In the genomic region with DNA sequence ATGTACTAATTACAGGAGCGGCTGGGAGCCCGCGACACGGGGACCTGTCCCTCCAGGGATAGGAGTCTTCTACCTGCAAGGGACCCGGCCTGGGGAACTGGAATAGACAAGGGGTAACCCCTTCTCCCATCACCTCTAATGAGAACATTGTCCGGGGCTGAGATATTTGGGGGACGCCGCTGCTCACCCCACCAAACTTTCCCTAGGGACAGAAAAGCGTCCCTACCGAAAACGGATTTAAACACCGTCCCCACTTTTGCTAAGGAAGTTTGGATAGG, we compare ENCODE assay signal across 13 cellular contexts. TPM values are rescaled to one million over a fixed set of nuclear protein-coding genes. Genes with fewer than 3 reads are reported as not detected.
A peak's percentile ranks its signal among the peaks of the same experiment; 100 is the strongest.
DNase-seq lines count a peak whose midpoint lies in the region; ATAC-seq and TF ChIP-seq lines count a peak whose summit lies in the region.
"Had no signal": no experiment of that assay in that cellular context is flagged by ENCODE, and none has a peak within 500 bp of the region (broad histone marks: within the 10 kb centered on the region; RNA-seq: fewer than 3 reads in every experiment).

No MANE protein-coding gene starts in this region.

- no peak overlapping the region for H3K27ac ChIP-seq in gastrocnemius medialis

- no peaks in the 10 kb centered on the region for H3K27me3 Mint-ChIP-seq in MCF 10A (ENCODE audit: insufficient read depth, unreplicated experiment)

- no peaks in the 10 kb centered on the region for H3K9me3 Mint-ChIP-seq in MCF 10A (ENCODE audit: unreplicated experiment)
- H3K9me3 Mint-ChIP-seq: CD8-positive, alpha-beta T cell; natural killer cell treated with Interleukin-12 subunit alpha and Interleukin-12 subunit beta and Interleukin-15 and Interleukin-18, amount 100 ng/mL, for 72 hours had no signal

- H3K27me3 ChIP-seq in gastrocnemius medialis, result peaks cover 3 to 11% (median 9%) of the 10 kb centered on the region in 3 donors

- H3K4me1 Mint-ChIP-seq in MCF 10A (ENCODE audit: insufficient read depth, unreplicated experiment), result peaks cover 8% of the 10 kb centered on the region

- no peak for ATAC-seq in gastrocnemius medialis
- ATAC-seq in GM18498 (IDR thresholded peaks at IDR 0.05; ENCODE audit: unreplicated experiment), result no peak
- ATAC-seq in HG03025 (IDR thresholded peaks at IDR 0.05; ENCODE audit: low FRiP score, unreplicated experiment), result no peak
- ATAC-seq: activated CD8-positive, alpha-beta memory T cell treated with anti-CD3 and anti-CD28 coated beads, Interleukin-2, amount 10 ng/mL, durations not matched to agents 7 days and 5 days; CD8-positive, alpha-beta T cell; natural killer cell treated with Interleukin-12 subunit alpha and Interleukin-12 subunit beta and Interleukin-15 and Interleukin-18, amount 100 ng/mL, for 72 hours had no signal

- in situ Hi-C loops in gastrocnemius medialis (cut with MboI; ENCODE audit: low sequenced_read_pairs in 4 of 4), result no loop called here

- H3K9me3 ChIP-seq in iPS-18c (ENCODE audit: control insufficient read depth, insufficient read depth, low read length) (no peaks in the 10 kb centered on the region), gastrocnemius medialis (no peaks in the 10 kb centered on the region)

- intact Hi-C loops in MCF 10A (cut with micrococcal nuclease) (no loop called here), gastrocnemius medialis (cut with DNase I; ENCODE audit: low total_unique reads) (loop anchor here (5.0 kb wide), 1 partner anchor 1480 kb away; no protein-coding TSS in a partner anchor)

- H3K4me1 ChIP-seq in gastrocnemius medialis, result peaks cover 8 to 24% of the 10 kb centered on the region in 2 donors

- CTCF ChIA-PET in MCF 10A (lab: Yijun Ruan, JAX), result no interaction called here

- no TSS peak for BruUV-seq in MCF 10A (replicated peaks; lab: Mats Ljungman, UMichigan)

- H3K4me3 ChIP-seq in GM12864 (ENCODE audit: low read depth, low read length), result peak overlapping the region; percentile 2; the same call in 1 of the 2 replicates
- H3K4me3 ChIP-seq in iPS-18c (ENCODE audit: insufficient read depth, low read depth, low read length), result peak overlapping the region; percentile 50
- peak overlapping the region; percentile 28 to 65 (median 48) for H3K4me3 ChIP-seq in gastrocnemius medialis

- no peak for TF ChIP-seq POLR2A in gastrocnemius medialis (IDR thresholded peaks at IDR 0.05)
- TF ChIP-seq POLR2A in erythroblast (IDR thresholded peaks at IDR 0.05; ENCODE audit: low read length), result no peak

- no peaks in the 10 kb centered on the region for H3K36me3 ChIP-seq in gastrocnemius medialis

- H3K36me3 Mint-ChIP-seq in MCF 10A (ENCODE audit: insufficient read depth, unreplicated experiment), result no peaks in the 10 kb centered on the region
- H3K36me3 Mint-ChIP-seq: CD8-positive, alpha-beta T cell; natural killer cell treated with Interleukin-12 subunit alpha and Interleukin-12 subunit beta and Interleukin-15 and Interleukin-18, amount 100 ng/mL, for 72 hours had no signal

- no peak for TF ChIP-seq CTCF in GM12864 (IDR thresholded peaks at IDR 0.05; ENCODE audit: low read depth, low read length, missing control alignments)
- no peak for TF ChIP-seq CTCF in MCF 10A (IDR thresholded peaks at IDR 0.05; ENCODE audit: unreplicated experiment)
- no peak for TF ChIP-seq CTCF in gastrocnemius medialis (IDR thresholded peaks at IDR 0.05 in 4 of 5, conservative IDR thresholded peaks at IDR 0.05 in 1 of 5)

- DNase-seq in GM12864 (ENCODE audit: low read depth) (no peak), MCF 10A (ENCODE audit: unreplicated experiment) (no peak), gastrocnemius medialis (no peak), erythroblast (lab: John Stamatoyannopoulos, UW) (no peak)
- no peak for DNase-seq in activated CD8-positive, alpha-beta memory T cell treated with anti-CD3 and anti-CD28 coated beads, Interleukin-2, amount 50 U/mL, for 4 hours
- DNase-seq: activated CD8-positive, alpha-beta memory T cell treated with anti-CD3 and anti-CD28 coated beads, Interleukin-2, amount 10 ng/mL, durations not matched to agents 7 days and 5 days; CD8-positive, alpha-beta T cell; NCI-H1694 treated with DMSO at 0.1 percent for 48 hours; T-helper 1 cell had no signal

- peak overlapping the region; percentile 64 for H3K4me3 Mint-ChIP-seq in MCF 10A (ENCODE audit: unreplicated experiment)
- H3K4me3 Mint-ChIP-seq: activated CD8-positive, alpha-beta memory T cell treated with anti-CD3 and anti-CD28 coated beads, Interleukin-2, amount 10 ng/mL, durations not matched to agents 7 days and 5 days; CD8-positive, alpha-beta T cell; natural killer cell treated with Interleukin-12 subunit alpha and Interleukin-12 subunit beta and Interleukin-15 and Interleukin-18, amount 100 ng/mL, for 72 hours had no signal

- no peak overlapping the region for H3K27ac Mint-ChIP-seq in MCF 10A (ENCODE audit: low read depth, unreplicated experiment)
- H3K27ac Mint-ChIP-seq: CD8-positive, alpha-beta T cell; natural killer cell treated with Interleukin-12 subunit alpha and Interleukin-12 subunit beta and Interleukin-15 and Interleukin-18, amount 100 ng/mL, for 72 hours had no signal

- POLR2A ChIA-PET in MCF 10A (lab: Yijun Ruan, JAX), result interaction anchor here (0.7 to 2.1 kb wide), 2 partner anchors 644 to 1012 kb away, joined by 3 to 6 read pairs; no protein-coding TSS in a partner anchor

RNA-seq across cellular contexts. Expression of gene SOX9, which starts 3.4 kb away (rescaled TPM):
- total RNA-seq in MCF 10A (2022) (2.6 and 4.5 TPM in 2 replicates), gastrocnemius medialis (1 to 10 TPM in 1 of 4 donors, under 1 TPM in 3; 0.31 to 1.0 (median 0.56) TPM)
- total RNA-seq: activated CD8-positive, alpha-beta memory T cell treated with anti-CD3 and anti-CD28 coated beads, Interleukin-2, amount 10 ng/mL, durations not matched to agents 7 days and 5 days; CD8-positive, alpha-beta T cell; natural killer cell treated with Interleukin-12 subunit alpha and Interleukin-12 subunit beta and Interleukin-15 and Interleukin-18, amount 100 ng/mL, for 72 hours had no signal
